ENCODE assay signal across 27 cellular contexts in genomic region chr5:2131826-2132496, GRCh38.
"Had no signal": no experiment of that assay in that cellular context is flagged by ENCODE, and none has a peak within 500 bp of the region (broad histone marks: within the 10 kb centered on the region; RNA-seq: fewer than 3 reads in every experiment).

No MANE protein-coding gene starts in this region.

- H3K27me3 ChIP-seq: ovary, testis, tibial artery had no signal

- H3K4me1 ChIP-seq: esophagus squamous epithelium, heart right ventricle, left lung, stomach, tibial artery had no signal

- H3K4me2 ChIP-seq: smooth muscle cell had no signal

- ATAC-seq: left cardiac atrium; left lung; naive thymus-derived CD8-positive, alpha-beta T cell; sciatic nerve had no signal

- H3K27ac ChIP-seq: esophagus squamous epithelium, heart right ventricle, left lung, ovary, stomach, testis, tibial artery had no signal

- H3K36me3 Mint-ChIP-seq: naive thymus-derived CD8-positive, alpha-beta T cell; stimulated activated effector memory CD8-positive, alpha-beta T cell treated with anti-CD3 and anti-CD28 coated beads, Interleukin-12 subunit alpha, Interleukin-12 subunit beta, amount 100 ng/mL, for 72 hours; type B pancreatic cell had no signal

- H3K4me3 ChIP-seq: esophagus squamous epithelium, heart right ventricle, left lung, ovary, smooth muscle cell, stomach, testis, tibial artery had no signal

- H3K36me3 ChIP-seq: esophagus squamous epithelium, heart right ventricle, left lung, ovary, stomach, tibial artery had no signal

- H3K4me3 Mint-ChIP-seq: dendritic cell treated with granulocyte-macrophage colony-stimulating factor and Interleukin-4, amounts not matched to agents 40 ng/mL and 50 ng/mL, for 4 days; naive thymus-derived CD8-positive, alpha-beta T cell; neural crest cell; stimulated activated effector memory CD8-positive, alpha-beta T cell treated with anti-CD3 and anti-CD28 coated beads, Interleukin-12 subunit alpha, Interleukin-12 subunit beta, amount 100 ng/mL, for 72 hours; type B pancreatic cell had no signal

- H3K9me3 ChIP-seq: esophagus squamous epithelium, heart right ventricle, left lung, ovary, stomach, testis, tibial artery had no signal

- H3K27ac Mint-ChIP-seq: dendritic cell treated with granulocyte-macrophage colony-stimulating factor and Interleukin-4, amounts not matched to agents 40 ng/mL and 50 ng/mL, for 4 days; naive thymus-derived CD8-positive, alpha-beta T cell; stimulated activated effector memory CD8-positive, alpha-beta T cell treated with anti-CD3 and anti-CD28 coated beads, Interleukin-12 subunit alpha, Interleukin-12 subunit beta, amount 100 ng/mL, for 72 hours had no signal

- H3K9me3 Mint-ChIP-seq: neural crest cell; stimulated activated effector memory CD8-positive, alpha-beta T cell treated with anti-CD3 and anti-CD28 coated beads, Interleukin-12 subunit alpha, Interleukin-12 subunit beta, amount 100 ng/mL, for 72 hours; type B pancreatic cell had no signal

- DNase-seq: central memory CD4-positive, alpha-beta T cell; effector memory CD4-positive, alpha-beta T cell; esophagus squamous epithelium; foreskin melanocyte; glutamatergic neuron; heart right ventricle; hippocampal formation; left cardiac atrium; left lung; mammary epithelial cell; mesendoderm; naive thymus-derived CD8-positive, alpha-beta T cell; nucleus accumbens; ovary; retina; stimulated activated CD4-positive, alpha-beta T cell treated with anti-CD3 and anti-CD28 coated beads, Interleukin-2, amount 100 ng/mL, for 24 hours; stimulated activated CD4-positive, alpha-beta T cell treated with anti-CD3 and anti-CD28 coated beads, Interleukin-4, amount 100 ng/mL, for 24 hours; stimulated activated naive CD4-positive, alpha-beta T cell treated with Interleukin-2 at 50 U/mL for 16 hours; stomach; testis had no signal
